In the genomic region with DNA sequence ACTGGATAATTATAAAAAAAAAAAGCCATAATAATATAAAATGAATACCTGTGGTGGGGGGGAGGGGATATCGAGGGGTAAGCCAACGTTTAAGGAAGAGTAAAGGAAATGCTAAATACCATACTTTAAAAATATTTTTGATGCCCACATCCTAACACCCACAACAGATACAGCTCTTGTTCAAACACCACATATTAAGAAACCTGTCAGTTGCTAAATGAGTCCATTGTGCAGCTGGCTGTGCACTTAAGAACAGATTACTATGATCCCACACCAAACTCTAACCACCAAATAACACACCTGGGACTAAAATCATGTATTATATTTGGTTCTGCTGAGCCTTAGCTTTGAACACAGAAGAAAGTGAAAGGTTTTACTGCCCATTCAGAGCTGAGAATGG, we compare ENCODE assay signal across 12 cellular contexts.
A peak's percentile ranks its signal among the peaks of the same experiment; 100 is the strongest.
DNase-seq lines count a peak whose midpoint lies in the region; ATAC-seq and TF ChIP-seq lines count a peak whose summit lies in the region.
"Had no signal": no experiment of that assay in that cellular context is flagged by ENCODE, and none has a peak within 500 bp of the region (broad histone marks: within the 10 kb centered on the region; RNA-seq: fewer than 3 reads in every experiment).

No MANE protein-coding gene starts in this region.

- no peaks in the 10 kb centered on the region for H3K36me3 ChIP-seq in IMR-90 (ENCODE audit: control insufficient read depth, insufficient read depth, low read length)
- H3K36me3 ChIP-seq: brain microvascular endothelial cell had no signal

- no peak overlapping the region for H2AK9ac ChIP-seq in IMR-90 (replicated peaks; ENCODE audit: low read depth, low read length, poor library complexity)

- H4K5ac ChIP-seq in IMR-90 (ENCODE audit: low read depth, low read length) = no peak overlapping the region

- peak overlapping the region; percentile 44; the same call in 1 of the 2 replicates for H3K14ac ChIP-seq in IMR-90 (replicated peaks; ENCODE audit: low read depth, low read length)

- H2BK20ac ChIP-seq in IMR-90 (ENCODE audit: low read depth, low read length) = no peak overlapping the region; the same call in 1 of the 2 replicates

- CTCF ChIA-PET in IMR-90 (lab: Yijun Ruan, JAX) = interaction anchor here (1.3 kb wide), 1 partner anchor 9 kb away, joined by 3 read pairs; no protein-coding TSS in a partner anchor

- no peak for TF ChIP-seq POLR2A in IMR-90 (IDR thresholded peaks at IDR 0.05; ENCODE audit: low read depth, low read length)

- peak overlapping the region; percentile 52; the same call in 1 of the 2 replicates for H2BK120ac ChIP-seq in IMR-90 (ENCODE audit: low read depth, low read length)

- no peak overlapping the region for H3K27ac ChIP-seq in IMR-90 (ENCODE audit: insufficient read depth, low read length)
- H3K27ac ChIP-seq: brain microvascular endothelial cell had no signal

- no peak overlapping the region for H4K8ac ChIP-seq in IMR-90 (ENCODE audit: low read depth in 2 of 2, low read length in 2 of 2)

- no peak overlapping the region for H2AK5ac ChIP-seq in IMR-90 (ENCODE audit: low read depth, low read length)

- peaks cover 22 to 82% of the 10 kb centered on the region in 2 experiments for H3K79me1 ChIP-seq in IMR-90 (ENCODE audit: low read depth in 1 of 2, low read length in 2 of 2)

- BruUV-seq in IMR-90 (replicated peaks; lab: Mats Ljungman, UMichigan) = no TSS peak

- no CpG with 5 or more reads among the region's 2 CpGs for whole genome bisulfite sequencing in IMR-90 (ENCODE audit: extremely low coverage in 2 of 2, insufficient read length in 1 of 2), 2 experiments

- no peak overlapping the region for H3K4me3 ChIP-seq in IMR-90 (ENCODE audit: insufficient read depth, low read depth, low read length)
- H3K4me3 ChIP-seq: smooth muscle cell had no signal

- peak overlapping the region; percentile 24 for H3K4me3 Mint-ChIP-seq in activated naive CD8-positive, alpha-beta T cell treated with anti-CD3 and anti-CD28 coated beads, Interleukin-2, amount 50 U/mL, for 24 hours
- H3K4me3 Mint-ChIP-seq in osteocyte (ENCODE audit: unreplicated experiment) = no peak overlapping the region

- no peak overlapping the region for H3K56ac ChIP-seq in IMR-90 (ENCODE audit: extremely low read depth, insufficient read depth, low read length)

- DNase-seq in GM13977 (ENCODE audit: low spot score) (peak; percentile 29), IMR-90 (no peak), osteocyte (ENCODE audit: extremely low spot score, unreplicated experiment) (no peak), SHP77 (lab: John Stamatoyannopoulos, UW) (no peak)
- DNase-seq in activated naive CD8-positive, alpha-beta T cell treated with anti-CD3 and anti-CD28 coated beads, Interleukin-2, amount 50 U/mL, for 24 hours = no peak
- no peak for DNase-seq in stimulated activated naive CD4-positive, alpha-beta T cell treated with Interleukin-2 at 50 U/mL for 16 hours (lab: John Stamatoyannopoulos, UW)
- DNase-seq: activated CD8-positive, alpha-beta memory T cell treated with anti-CD3 and anti-CD28 coated beads for 24 hours; brain microvascular endothelial cell; NCI-H1105 had no signal

- intact Hi-C loops in IMR-90 (cut with micrococcal nuclease) = loop anchor here (5.0 kb wide), 1 partner anchor 99 kb away; no protein-coding TSS in a partner anchor

- H3K9ac ChIP-seq in IMR-90 (ENCODE audit: low read depth, low read length) = no peak overlapping the region

- POLR2A ChIA-PET in IMR-90 (lab: Charles Lee; ENCODE audit: unreplicated experiment) = no interaction called here

- H3K9me3 ChIP-seq in IMR-90 (ENCODE audit: control insufficient read depth, insufficient read depth, low read length) = no peaks in the 10 kb centered on the region

- H3K4me1 ChIP-seq in IMR-90 (ENCODE audit: control insufficient read depth, insufficient read depth, low read length) = peaks cover 15% of the 10 kb centered on the region

- no peak overlapping the region for H4K91ac ChIP-seq in IMR-90 (ENCODE audit: insufficient read depth, low read depth, low read length)

- H3K9me1 ChIP-seq in IMR-90 (ENCODE audit: insufficient read depth, low read length) = peaks cover 17% of the 10 kb centered on the region

- no peak overlapping the region for H3K18ac ChIP-seq in IMR-90 (ENCODE audit: low read depth, low read length)

- TF ChIP-seq RAD21 in IMR-90 (IDR thresholded peaks at IDR 0.05; ENCODE audit: low read length) = no peak

- peak overlapping the region; percentile 86 for H3K27ac Mint-ChIP-seq in activated naive CD8-positive, alpha-beta T cell treated with anti-CD3 and anti-CD28 coated beads, Interleukin-2, amount 50 U/mL, for 24 hours
- peak overlapping the region; percentile 36 for H3K27ac Mint-ChIP-seq in osteocyte (ENCODE audit: unreplicated experiment)

- peak overlapping the region; percentile 54; the same call in 1 of the 2 replicates for H3K4ac ChIP-seq in IMR-90 (ENCODE audit: low read depth, low read length)

- H3K4me1 Mint-ChIP-seq in activated naive CD8-positive, alpha-beta T cell treated with anti-CD3 and anti-CD28 coated beads, Interleukin-2, amount 50 U/mL, for 24 hours = peaks cover 72% of the 10 kb centered on the region
- H3K4me1 Mint-ChIP-seq in osteocyte (ENCODE audit: unreplicated experiment) = peaks cover 39% of the 10 kb centered on the region

- H2BK5ac ChIP-seq in IMR-90 (ENCODE audit: low read depth, low read length, poor library complexity, severe bottlenecking) = no peak overlapping the region

- H3K27me3 Mint-ChIP-seq in activated naive CD8-positive, alpha-beta T cell treated with anti-CD3 and anti-CD28 coated beads, Interleukin-2, amount 50 U/mL, for 24 hours = no peaks in the 10 kb centered on the region
- no peaks in the 10 kb centered on the region for H3K27me3 Mint-ChIP-seq in osteocyte (ENCODE audit: unreplicated experiment)

- ATAC-seq in IMR-90 (ENCODE audit: low read depth) (no peak), GM19455 (IDR thresholded peaks at IDR 0.05; ENCODE audit: unreplicated experiment) (no peak)
- no peak for ATAC-seq in activated naive CD8-positive, alpha-beta T cell treated with anti-CD3 and anti-CD28 coated beads, Interleukin-2, amount 50 U/mL, for 24 hours

- peaks cover 15% of the 10 kb centered on the region for H3K36me3 Mint-ChIP-seq in activated naive CD8-positive, alpha-beta T cell treated with anti-CD3 and anti-CD28 coated beads, Interleukin-2, amount 50 U/mL, for 24 hours (ENCODE audit: low read depth)
- no peaks in the 10 kb centered on the region for H3K36me3 Mint-ChIP-seq in osteocyte (ENCODE audit: unreplicated experiment)

- no peaks in the 10 kb centered on the region for H3K27me3 ChIP-seq in IMR-90 (ENCODE audit: control insufficient read depth, insufficient read depth, low read length)
- H3K27me3 ChIP-seq: brain microvascular endothelial cell had no signal

- no peak overlapping the region for H3K4me2 ChIP-seq in IMR-90 (ENCODE audit: low read depth, low read length)

- no peak overlapping the region for H2AFZ ChIP-seq in IMR-90 (replicated peaks; ENCODE audit: low read length, poor library complexity)

- TF ChIP-seq CTCF in GM13977 (IDR thresholded peaks at IDR 0.05; ENCODE audit: extremely low read depth, insufficient read depth, missing control alignments) (no peak), IMR-90 (conservative IDR thresholded peaks at IDR 0.05; ENCODE audit: low read depth, low read length) (no peak), osteocyte (IDR thresholded peaks at IDR 0.05) (no peak)

- H2BK15ac ChIP-seq in IMR-90 (ENCODE audit: low read depth, low read length) = peak overlapping the region; percentile 24; the same call in 1 of the 3 replicates

- in situ Hi-C loops in GM13977 (cut with MboI; ENCODE audit: low pct_unique_long_range_greater_than_20kb, low sequenced_read_pairs, unreplicated experiment) = no loop called here
- in situ Hi-C loops in IMR-90 (cut with MboI; ENCODE audit: low sequenced_read_pairs) = no loop called here

- H3K23ac ChIP-seq in IMR-90 (ENCODE audit: low read depth, low read length) = peak overlapping the region; percentile 64

- H3K9me3 Mint-ChIP-seq in activated naive CD8-positive, alpha-beta T cell treated with anti-CD3 and anti-CD28 coated beads, Interleukin-2, amount 50 U/mL, for 24 hours = no peaks in the 10 kb centered on the region
- no peaks in the 10 kb centered on the region for H3K9me3 Mint-ChIP-seq in osteocyte (ENCODE audit: unreplicated experiment)
- H3K9me3 Mint-ChIP-seq: nephron had no signal

- no peaks in the 10 kb centered on the region; the same call in 1 of the 2 replicates for H4K20me1 ChIP-seq in IMR-90 (ENCODE audit: insufficient read depth, low read length)

- dilution Hi-C loops in IMR-90 (cut with HindIII; ENCODE audit: low sequenced_read_pairs, unreplicated experiment) = no loop called here

TF ChIP-seq in IMR-90, 13 proteins besides CTCF, POLR2A, EP300 and RAD21 (continues in another document):
- TF ChIP-seq CEBPB (IDR thresholded peaks at IDR 0.05; ENCODE audit: low read depth, low read length) (no peak), CHD1 (IDR thresholded peaks at IDR 0.05; ENCODE audit: low read depth, low read length) (no peak), RFX5 (IDR thresholded peaks at IDR 0.05; ENCODE audit: low read depth, low read length) (no peak), RCOR1 (IDR thresholded peaks at IDR 0.05; ENCODE audit: insufficient replicate concordance, low read length) (no peak), MAFK (IDR thresholded peaks at IDR 0.05; ENCODE audit: low read depth, low read length) (no peak), MXI1 (IDR thresholded peaks at IDR 0.05; ENCODE audit: borderline replicate concordance, low read depth, low read length) (no peak), BHLHE40 (IDR thresholded peaks at IDR 0.05; ENCODE audit: low read depth, low read length) (no peak), FOS (IDR thresholded peaks at IDR 0.05; ENCODE audit: low read depth, low read length) (no peak), USF2 (IDR thresholded peaks at IDR 0.05; ENCODE audit: low read depth, low read length) (no peak), NFE2L2 (IDR thresholded peaks at IDR 0.05; ENCODE audit: low read depth, low read length) (no peak)
- TF ChIP-seq, protein P1, sequence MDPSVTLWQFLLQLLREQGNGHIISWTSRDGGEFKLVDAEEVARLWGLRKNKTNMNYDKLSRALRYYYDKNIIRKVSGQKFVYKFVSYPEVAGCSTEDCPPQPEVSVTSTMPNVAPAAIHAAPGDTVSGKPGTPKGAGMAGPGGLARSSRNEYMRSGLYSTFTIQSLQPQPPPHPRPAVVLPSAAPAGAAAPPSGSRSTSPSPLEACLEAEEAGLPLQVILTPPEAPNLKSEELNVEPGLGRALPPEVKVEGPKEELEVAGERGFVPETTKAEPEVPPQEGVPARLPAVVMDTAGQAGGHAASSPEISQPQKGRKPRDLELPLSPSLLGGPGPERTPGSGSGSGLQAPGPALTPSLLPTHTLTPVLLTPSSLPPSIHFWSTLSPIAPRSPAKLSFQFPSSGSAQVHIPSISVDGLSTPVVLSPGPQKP (IDR thresholded peaks at IDR 0.05; ENCODE audit: borderline replicate concordance, low read depth, low read length) = no peak
